ENCODE assay signal across 8 cellular contexts in genomic region chr16:84144859-84145639, GRCh38. TPM values are rescaled to one million over a fixed set of nuclear protein-coding genes. Genes with fewer than 3 reads are reported as not detected.
DNase-seq lines count a peak whose midpoint lies in the region; ATAC-seq and TF ChIP-seq lines count a peak whose summit lies in the region.

TSS of gene DNAAF1 (plus strand) at chr16:84145308. CDS start at chr16:84145441, 133 bp downstream.
TSS of gene HSDL1 (minus strand) at chr16:84145177. CDS start at chr16:84131321, 13,856 bp downstream.

- H3K4me1 Mint-ChIP-seq in activated T-cell treated with anti-CD3 and anti-CD28 coated beads, Interleukin-2, amount 50 U/mL, for 72 hours (ENCODE audit: low read depth): peaks cover 23% of the 10 kb centered on the region
- peaks cover 15 to 32% (median 25%) of the 10 kb centered on the region in 4 donors for H3K4me1 Mint-ChIP-seq in naive thymus-derived CD8-positive, alpha-beta T cell
- H3K4me1 Mint-ChIP-seq in stimulated activated effector memory CD8-positive, alpha-beta T cell treated with anti-CD3 and anti-CD28 coated beads, Interleukin-12 subunit alpha, Interleukin-12 subunit beta, amount 100 ng/mL, for 72 hours: peaks cover 21% of the 10 kb centered on the region

- peak; percentile 92 for ATAC-seq in GM21423 (IDR thresholded peaks at IDR 0.05; ENCODE audit: unreplicated experiment)
- ATAC-seq in activated T-cell treated with anti-CD3 and anti-CD28 coated beads, Interleukin-2, amount 50 U/mL, for 72 hours (replicated peaks in 1 of 2): peak; percentile 86
- ATAC-seq in naive thymus-derived CD8-positive, alpha-beta T cell: peak; percentile 81
- peak; percentile 90 for ATAC-seq in stimulated activated effector memory CD8-positive, alpha-beta T cell treated with anti-CD3 and anti-CD28 coated beads, Interleukin-12 subunit alpha, Interleukin-12 subunit beta, amount 100 ng/mL, for 72 hours

- H3K79me2 ChIP-seq in fibroblast of lung (ENCODE audit: control insufficient read depth, insufficient read depth, low read length): peaks cover 9% of the 10 kb centered on the region

- H3K36me3 ChIP-seq in HUES48 (ENCODE audit: control insufficient read depth, insufficient read depth, low read length) (no peaks in the 10 kb centered on the region), fibroblast of lung (ENCODE audit: control insufficient read depth, insufficient read depth, low read length) (no peaks in the 10 kb centered on the region)

- peak within 1 kb of the TSS; percentile 88 for H3K4me2 ChIP-seq in fibroblast of lung (ENCODE audit: extremely low read depth, insufficient read depth, low read length)

- H2AFZ ChIP-seq in fibroblast of lung (ENCODE audit: low read length): peak within 1 kb of the TSS; percentile 81

- peaks cover 0 to 3% of the 10 kb centered on the region in 2 donors for H3K36me3 Mint-ChIP-seq in activated T-cell treated with anti-CD3 and anti-CD28 coated beads, Interleukin-2, amount 50 U/mL, for 72 hours (ENCODE audit: insufficient read depth in 2 of 2)
- no peaks in the 10 kb centered on the region for H3K36me3 Mint-ChIP-seq in naive thymus-derived CD8-positive, alpha-beta T cell
- peaks cover 7% of the 10 kb centered on the region for H3K36me3 Mint-ChIP-seq in stimulated activated effector memory CD8-positive, alpha-beta T cell treated with anti-CD3 and anti-CD28 coated beads, Interleukin-12 subunit alpha, Interleukin-12 subunit beta, amount 100 ng/mL, for 72 hours

- H3K9me3 Mint-ChIP-seq in activated T-cell treated with anti-CD3 and anti-CD28 coated beads, Interleukin-2, amount 50 U/mL, for 72 hours: no peaks in the 10 kb centered on the region
- H3K9me3 Mint-ChIP-seq in naive thymus-derived CD8-positive, alpha-beta T cell: no peaks in the 10 kb centered on the region
- no peaks in the 10 kb centered on the region for H3K9me3 Mint-ChIP-seq in stimulated activated effector memory CD8-positive, alpha-beta T cell treated with anti-CD3 and anti-CD28 coated beads, Interleukin-12 subunit alpha, Interleukin-12 subunit beta, amount 100 ng/mL, for 72 hours

- H4K20me1 ChIP-seq in fibroblast of lung (ENCODE audit: control insufficient read depth, extremely low read depth, insufficient read depth, low read length): no peaks in the 10 kb centered on the region

- H3K27me3 ChIP-seq in HUES48 (ENCODE audit: control insufficient read depth, insufficient read depth, low read length) (peaks cover 3% of the 10 kb centered on the region), fibroblast of lung (ENCODE audit: control insufficient read depth, insufficient read depth, low read length) (no peaks in the 10 kb centered on the region)

- H3K27ac Mint-ChIP-seq in activated T-cell treated with anti-CD3 and anti-CD28 coated beads, Interleukin-2, amount 50 U/mL, for 72 hours: peak within 1 kb of the TSS; percentile 76
- peak within 1 kb of the TSS; percentile 75 to 97 (median 93) for H3K27ac Mint-ChIP-seq in naive thymus-derived CD8-positive, alpha-beta T cell
- peak within 1 kb of the TSS; percentile 88 for H3K27ac Mint-ChIP-seq in stimulated activated effector memory CD8-positive, alpha-beta T cell treated with anti-CD3 and anti-CD28 coated beads, Interleukin-12 subunit alpha, Interleukin-12 subunit beta, amount 100 ng/mL, for 72 hours

- peak within 1 kb of the TSS; percentile 98 for H3K4me3 ChIP-seq in HUES48 (ENCODE audit: low read depth, low read length)
- H3K4me3 ChIP-seq in fibroblast of lung (replicated peaks in 1 of 4; ENCODE audit: control extremely low read depth in 1 of 4, insufficient read depth in 1 of 4, low read depth in 3 of 4, low read length in 4 of 4): peak within 1 kb of the TSS; percentile 71 to 87 (median 78)

- peak within 1 kb of the TSS; percentile 82 for H3K27ac ChIP-seq in HUES48 (ENCODE audit: low read depth, low read length)
- peak within 1 kb of the TSS; percentile 43 for H3K27ac ChIP-seq in fibroblast of lung (ENCODE audit: insufficient read depth, low read length)

- H3K9ac ChIP-seq in HUES48 (ENCODE audit: low read depth, low read length) (no peak within 1 kb of the TSS; the same call in 1 of the 2 replicates), fibroblast of lung (ENCODE audit: insufficient read depth, low read length) (peak within 1 kb of the TSS; percentile 67)

- no peak for TF ChIP-seq CTCF in fibroblast of lung (conservative IDR thresholded peaks at IDR 0.05 in 1 of 2, IDR thresholded peaks at IDR 0.05 in 1 of 2; ENCODE audit: low read depth in 1 of 2, low read length in 2 of 2)

- H3K9me3 ChIP-seq in HUES48 (ENCODE audit: control insufficient read depth, insufficient read depth, low read length) (no peaks in the 10 kb centered on the region), fibroblast of lung (ENCODE audit: control insufficient read depth, insufficient read depth, low read depth, low read length) (no peaks in the 10 kb centered on the region)

- DNase-seq in DMS114 treated with DMSO at 0.1 percent for 48 hours (lab: John Stamatoyannopoulos, UW; ENCODE audit: unreplicated experiment) (peak; percentile 70), fibroblast of lung (ENCODE audit: low read depth in 2 of 2) (peak; percentile 63 to 76)
- DNase-seq in activated T-cell treated with anti-CD3 and anti-CD28 coated beads, Interleukin-2, amount 50 U/mL, for 72 hours: peak; percentile 92 to 96
- peak; percentile 90 to 99 (median 95) for DNase-seq in naive thymus-derived CD8-positive, alpha-beta T cell
- DNase-seq in stimulated activated effector memory CD8-positive, alpha-beta T cell treated with anti-CD3 and anti-CD28 coated beads, Interleukin-12 subunit alpha, Interleukin-12 subunit beta, amount 100 ng/mL, for 72 hours (ENCODE audit: low spot score in 2 of 2): peak; percentile 97 to 98

- peak within 1 kb of the TSS; percentile 97 to 98 for H3K4me3 Mint-ChIP-seq in activated T-cell treated with anti-CD3 and anti-CD28 coated beads, Interleukin-2, amount 50 U/mL, for 72 hours
- H3K4me3 Mint-ChIP-seq in naive thymus-derived CD8-positive, alpha-beta T cell: peak within 1 kb of the TSS; percentile 90 to 99 (median 96)
- peak within 1 kb of the TSS; percentile 94 for H3K4me3 Mint-ChIP-seq in stimulated activated effector memory CD8-positive, alpha-beta T cell treated with anti-CD3 and anti-CD28 coated beads, Interleukin-12 subunit alpha, Interleukin-12 subunit beta, amount 100 ng/mL, for 72 hours

- POLR2A ChIA-PET in naive thymus-derived CD8-positive, alpha-beta T cell (lab: Charles Lee): interaction anchor here (0.9 to 1.5 kb wide), 5 partner anchors 13 to 56 kb away, joined by 3 to 40 read pairs (median 3); partner anchors contain the start of genes MBTPS1 and TAF1C

- peaks cover 5% of the 10 kb centered on the region; the same call in 1 of the 2 replicates for H3K4me1 ChIP-seq in HUES48 (ENCODE audit: control insufficient read depth, insufficient read depth, low read length)
- peaks cover 2% of the 10 kb centered on the region for H3K4me1 ChIP-seq in fibroblast of lung (ENCODE audit: control insufficient read depth, extremely low read depth, insufficient read depth, low read length)

- H3K27me3 Mint-ChIP-seq in activated T-cell treated with anti-CD3 and anti-CD28 coated beads, Interleukin-2, amount 50 U/mL, for 72 hours (ENCODE audit: low read depth): peaks cover 6% of the 10 kb centered on the region
- H3K27me3 Mint-ChIP-seq in naive thymus-derived CD8-positive, alpha-beta T cell: peaks cover 0 to 3% (median 0%) of the 10 kb centered on the region in 5 donors

TF ChIP-seq in PFSK-1, 5 proteins besides CTCF, POLR2A, EP300 and RAD21 (continues in another document):
- TF ChIP-seq SIN3A (IDR thresholded peaks at IDR 0.05; ENCODE audit: borderline replicate concordance, insufficient read depth, low read length) (0 out of 2 replicates have a peak, but pooled peaks have one; percentile 67), TAF1 (IDR thresholded peaks at IDR 0.05; ENCODE audit: borderline replicate concordance, insufficient read depth, low read length) (no peak), POLR2AphosphoS5 (IDR thresholded peaks at IDR 0.05; ENCODE audit: low read depth, low read length) (peak; percentile 54; the same call in 1 of the 2 replicates), FOXP2 (optimal IDR thresholded peaks at IDR 0.05; ENCODE audit: borderline replicate concordance, extremely low read depth, extremely low read length, insufficient read depth) (peak; percentile 12)

RNA-seq across cellular contexts. Expression of gene DNAAF1, which starts in this region (rescaled TPM):
- polyA plus RNA-seq in PFSK-1 (2012; ENCODE audit: insufficient read length, low read depth): 0.24 TPM
- under 1 TPM in 1 of 2 donors, not detected in 1; 0.19 TPM for total RNA-seq in activated T-cell treated with anti-CD3 and anti-CD28 coated beads, Interleukin-2, amount 50 U/mL, for 72 hours
- not detected in 2 replicates for total RNA-seq in fibroblast of lung
- not detected in 2 replicates for polyA plus RNA-seq in fibroblast of lung
- polyA plus RNA-seq in fibroblast of lung (2012): 0.05 TPM in 1 of 2 replicates, not detected in the other
- not detected in 2 replicates for polyA minus RNA-seq in fibroblast of lung (ENCODE audit: low replicate concordance)
- total RNA-seq in naive thymus-derived CD8-positive, alpha-beta T cell: under 1 TPM; 0.18 to 0.19 TPM
- under 1 TPM in 2 of 3 donors, not detected in 1; 0.08 to 0.98 TPM for polyA plus RNA-seq in naive thymus-derived CD8-positive, alpha-beta T cell

RNA-seq across cellular contexts. Expression of gene HSDL1, which starts in this region (rescaled TPM):
- 13.7 TPM for polyA plus RNA-seq in PFSK-1 (2012; ENCODE audit: insufficient read length, low read depth)
- 10 to 100 TPM; 13.0 to 14.6 TPM for total RNA-seq in activated T-cell treated with anti-CD3 and anti-CD28 coated beads, Interleukin-2, amount 50 U/mL, for 72 hours
- total RNA-seq in fibroblast of lung: 21.8 and 24.8 TPM in 2 replicates
- 18.3 and 23.6 TPM in 2 replicates for polyA plus RNA-seq in fibroblast of lung
- polyA plus RNA-seq in fibroblast of lung (2012): 10.5 and 12.6 TPM in 2 replicates
- 6.0 and 10.2 TPM in 2 replicates for polyA minus RNA-seq in fibroblast of lung (ENCODE audit: low replicate concordance)
- total RNA-seq in naive thymus-derived CD8-positive, alpha-beta T cell: 10 to 100 TPM; 23.6 to 24.8 TPM
- polyA plus RNA-seq in naive thymus-derived CD8-positive, alpha-beta T cell: 10 to 100 TPM in 2 of 3 donors, 1 to 10 TPM in 1; 8.4 to 14.7 (median 14.2) TPM

Comparison
In these comparisons a context has a peak if more than half of its experiments do, and no peak if none do; other contexts are left out.
1. Peak in every context shown above with its lines: DNase-seq, ATAC-seq, H3K4me3 ChIP-seq and H3K27ac ChIP-seq.